In genomic region chr6:4941782-4942672, GRCh38 we compare ENCODE assay signal across 8 cellular contexts.
A peak's percentile ranks its signal among the peaks of the same experiment; 100 is the strongest.
DNase-seq lines count a peak whose midpoint lies in the region; ATAC-seq and TF ChIP-seq lines count a peak whose summit lies in the region.

No MANE protein-coding gene starts in this region.

- peak; percentile 73 for ATAC-seq in GM21723 (IDR thresholded peaks at IDR 0.05; ENCODE audit: unreplicated experiment)
- ATAC-seq in sciatic nerve, result peak; percentile 73

- H3K27me3 Mint-ChIP-seq in activated CD4-positive, alpha-beta memory T cell treated with anti-CD3 and anti-CD28 coated beads, Interleukin-2, amount 10 ng/mL, durations not matched to agents 7 days and 5 days, result no peaks in the 10 kb centered on the region

- H3K9ac ChIP-seq in MM.1S (ENCODE audit: low read length) (0 out of 2 replicates have a peak overlapping the region, but pooled peaks have one; percentile 10), Karpas-422 (ENCODE audit: low read length) (no peak overlapping the region)

- H4K20me1 ChIP-seq in MM.1S (ENCODE audit: insufficient read depth, low read length) (no peaks in the 10 kb centered on the region), Karpas-422 (ENCODE audit: insufficient read depth, low read depth, low read length) (no peaks in the 10 kb centered on the region)

- POLR2A ChIA-PET in activated CD4-positive, alpha-beta memory T cell treated with anti-CD3 and anti-CD28 coated beads, Interleukin-2, amount 10 ng/mL, durations not matched to agents 7 days and 5 days (lab: Charles Lee), result interaction anchor here (1.6 to 2.1 kb wide), 3 partner anchors 35 to 883 kb away, joined by 3 to 8 read pairs (median 7); partner anchors contain the start of gene CDYL

- peaks cover 34% of the 10 kb centered on the region for H3F3A ChIP-seq in MM.1S (ENCODE audit: insufficient read depth, low read length)

- peaks cover 8% of the 10 kb centered on the region for H3K36me3 Mint-ChIP-seq in activated CD4-positive, alpha-beta memory T cell treated with anti-CD3 and anti-CD28 coated beads, Interleukin-2, amount 10 ng/mL, durations not matched to agents 7 days and 5 days (ENCODE audit: low read depth)

- H3K27ac ChIP-seq in MM.1S (ENCODE audit: low read length) (peak overlapping the region; percentile 75), Karpas-422 (ENCODE audit: low read length) (no peak overlapping the region)

- H2AFZ ChIP-seq in MM.1S (ENCODE audit: low read length) (no peak overlapping the region), Karpas-422 (ENCODE audit: low read length) (no peak overlapping the region)

- H3K4me3 ChIP-seq in MM.1S (ENCODE audit: low read length) (no peak overlapping the region), Karpas-422 (ENCODE audit: low read length) (no peak overlapping the region)

- TF ChIP-seq CTCF in MM.1S (IDR thresholded peaks at IDR 0.05; ENCODE audit: low read length), result no peak

- H3K36me3 ChIP-seq in MM.1S (replicated peaks; ENCODE audit: insufficient read depth, low read length), result peaks cover 10% of the 10 kb centered on the region; the same call in 1 of the 2 replicates
- H3K36me3 ChIP-seq in Karpas-422 (ENCODE audit: insufficient read depth, low read length), result no peaks in the 10 kb centered on the region

- peaks cover 57% of the 10 kb centered on the region for H3K79me2 ChIP-seq in MM.1S (ENCODE audit: low read length)
- no peaks in the 10 kb centered on the region for H3K79me2 ChIP-seq in Karpas-422 (ENCODE audit: low read length)

- peaks cover 42% of the 10 kb centered on the region for H3K4me1 Mint-ChIP-seq in activated CD4-positive, alpha-beta memory T cell treated with anti-CD3 and anti-CD28 coated beads, Interleukin-2, amount 10 ng/mL, durations not matched to agents 7 days and 5 days

- H3K27me3 ChIP-seq in MM.1S (replicated peaks; ENCODE audit: insufficient read depth, low read length) (no peaks in the 10 kb centered on the region), Karpas-422 (ENCODE audit: low read length) (no peaks in the 10 kb centered on the region)

- H3K4me1 ChIP-seq in MM.1S (ENCODE audit: low read length), result peaks cover 56% of the 10 kb centered on the region
- H3K4me1 ChIP-seq in Karpas-422 (ENCODE audit: low read length), result no peaks in the 10 kb centered on the region

- no peak overlapping the region for H3K4me3 Mint-ChIP-seq in activated CD4-positive, alpha-beta memory T cell treated with anti-CD3 and anti-CD28 coated beads, Interleukin-2, amount 10 ng/mL, durations not matched to agents 7 days and 5 days

- CTCF ChIA-PET in activated CD4-positive, alpha-beta memory T cell treated with anti-CD3 and anti-CD28 coated beads, Interleukin-2, amount 10 ng/mL, durations not matched to agents 7 days and 5 days (lab: Charles Lee), result no interaction called here

- H3K4me2 ChIP-seq in MM.1S (ENCODE audit: low read depth, low read length) (peak overlapping the region; percentile 28), Karpas-422 (ENCODE audit: low read depth, low read length, poor library complexity, severe bottlenecking) (no peak overlapping the region)

- peak overlapping the region; percentile 72 for H3K27ac Mint-ChIP-seq in activated CD4-positive, alpha-beta memory T cell treated with anti-CD3 and anti-CD28 coated beads, Interleukin-2, amount 10 ng/mL, durations not matched to agents 7 days and 5 days

- no peaks in the 10 kb centered on the region for H3K9me3 Mint-ChIP-seq in activated CD4-positive, alpha-beta memory T cell treated with anti-CD3 and anti-CD28 coated beads, Interleukin-2, amount 10 ng/mL, durations not matched to agents 7 days and 5 days

- DNase-seq in DMS53 (lab: John Stamatoyannopoulos, UW) (peak; percentile 72), MM.1S (peak; percentile 90), fibroblast of peridontal ligament (ENCODE audit: extremely low read depth) (peak; percentile 95), sciatic nerve (ENCODE audit: low spot score) (no peak), Karpas-422 (no peak), NCI-H187 (lab: John Stamatoyannopoulos, UW) (no peak)
- DNase-seq in activated CD4-positive, alpha-beta memory T cell treated with anti-CD3 and anti-CD28 coated beads, Interleukin-2, amount 10 ng/mL, durations not matched to agents 7 days and 5 days, result peak; percentile 62

- H3K9me2 ChIP-seq in MM.1S (replicated peaks; ENCODE audit: insufficient read depth, low read length), result no peaks in the 10 kb centered on the region
- no peaks in the 10 kb centered on the region for H3K9me2 ChIP-seq in Karpas-422 (replicated peaks; ENCODE audit: insufficient read depth, low read length)

- no peaks in the 10 kb centered on the region for H3K9me3 ChIP-seq in MM.1S (replicated peaks; ENCODE audit: insufficient read depth, low read length)
- H3K9me3 ChIP-seq in Karpas-422 (ENCODE audit: low read length), result no peaks in the 10 kb centered on the region

- intact Hi-C loops in sciatic nerve (cut with DNase I), result no loop called here

Comparison
In these comparisons a context has a peak if more than half of its experiments do, and no peak if none do; other contexts are left out.
1. DNase-seq: peak in DMS53 (single experiment), MM.1S (single experiment), activated CD4-positive, alpha-beta memory T cell treated with anti-CD3 and anti-CD28 coated beads, Interleukin-2, amount 10 ng/mL, durations not matched to agents 7 days and 5 days (single experiment) and fibroblast of peridontal ligament (single experiment); none in sciatic nerve (single experiment), Karpas-422 (single experiment) and NCI-H187 (0 of 2).